In genomic region chr12:92574911-92575570, GRCh38 we compare ENCODE assay signal across 1 cellular context.
TF ChIP-seq lines count a peak whose summit lies in the region.

No MANE protein-coding gene starts in this region.

TF ChIP-seq in endothelial cell of umbilical vein, 7 proteins besides CTCF, POLR2A, EP300 and RAD21:
- TF ChIP-seq, protein P1, sequence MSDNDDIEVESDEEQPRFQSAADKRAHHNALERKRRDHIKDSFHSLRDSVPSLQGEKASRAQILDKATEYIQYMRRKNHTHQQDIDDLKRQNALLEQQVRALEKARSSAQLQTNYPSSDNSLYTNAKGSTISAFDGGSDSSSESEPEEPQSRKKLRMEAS (IDR thresholded peaks at IDR 0.05; ENCODE audit: insufficient read depth, insufficient read length), result no peak
- TF ChIP-seq MYC (IDR thresholded peaks at IDR 0.05; ENCODE audit: low read depth, low read length) (no peak), FOS (IDR thresholded peaks at IDR 0.05; ENCODE audit: borderline replicate concordance, insufficient read depth, low read length) (no peak)
